28 cellular contexts compared by ENCODE assay signal in the genomic region with DNA sequence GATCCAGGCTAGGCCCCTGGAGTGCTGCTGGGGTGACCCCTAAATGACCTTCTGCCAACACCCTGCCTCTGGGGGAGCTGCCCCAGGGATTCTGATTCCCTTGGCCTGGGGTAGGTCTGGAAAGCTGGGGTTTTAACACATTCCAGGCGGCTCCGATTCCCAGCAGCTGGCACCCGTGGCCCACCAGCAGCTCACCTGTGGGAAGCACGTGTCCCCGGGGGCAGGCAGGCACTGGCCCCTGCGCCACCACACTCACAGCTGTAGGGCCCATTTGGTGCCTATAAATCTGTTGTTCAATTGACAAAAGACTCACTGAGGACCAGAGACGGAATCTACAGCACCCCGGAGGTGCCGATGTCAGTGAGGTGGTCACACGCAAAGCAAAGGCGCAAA. TPM values are rescaled to one million over a fixed set of nuclear protein-coding genes. Genes with fewer than 3 reads are reported as not detected.
"Had no signal": no experiment of that assay in that cellular context is flagged by ENCODE, and none has a peak within 500 bp of the region (broad histone marks: within the 10 kb centered on the region; RNA-seq: fewer than 3 reads in every experiment).

No MANE protein-coding gene starts in this region.

- H3K9me3 ChIP-seq: heart left ventricle, pancreas, right lobe of liver, thoracic aorta, uterus had no signal

- ATAC-seq: activated T-cell treated with anti-CD3 and anti-CD28 coated beads, Interleukin-2, amount 50 U/mL, for 4 hours; activated T-helper 17 cell treated with anti-CD3 and anti-CD28 coated beads, Interleukin-2, amount 50 U/mL, for 72 hours; heart left ventricle; pancreas; right lobe of liver; stimulated activated effector memory CD8-positive, alpha-beta T cell treated with anti-CD3 and anti-CD28 coated beads, Interleukin-12 subunit alpha, Interleukin-12 subunit beta, amount 100 ng/mL, for 72 hours had no signal

- H3K36me3 ChIP-seq: brain microvascular endothelial cell, heart left ventricle, pancreas, right lobe of liver, thoracic aorta, uterus had no signal

- H3K4me1 Mint-ChIP-seq: activated CD4-positive, alpha-beta memory T cell treated with anti-CD3 and anti-CD28 coated beads, Interleukin-2, amount 10 ng/mL, durations not matched to agents 7 days and 5 days; activated CD4-positive, alpha-beta T cell treated with anti-CD3 and anti-CD28 coated beads, Interleukin-2, amount 10 ng/mL, durations not matched to agents 24 days and 14 days; activated T-helper 17 cell treated with anti-CD3 and anti-CD28 coated beads, Interleukin-2, amount 50 U/mL, for 72 hours; stimulated activated effector memory CD8-positive, alpha-beta T cell treated with anti-CD3 and anti-CD28 coated beads, Interleukin-12 subunit alpha, Interleukin-12 subunit beta, amount 100 ng/mL, for 72 hours had no signal

- H3K4me3 ChIP-seq: heart left ventricle, pancreas, right lobe of liver, thoracic aorta, uterus had no signal

- DNase-seq: activated CD4-positive, alpha-beta memory T cell treated with anti-CD3 and anti-CD28 coated beads, Interleukin-2, amount 10 ng/mL, durations not matched to agents 7 days and 5 days; activated CD4-positive, alpha-beta T cell treated with anti-CD3 and anti-CD28 coated beads, Interleukin-2, amount 10 ng/mL, durations not matched to agents 24 days and 14 days; activated CD4-positive, CD25-positive, alpha-beta regulatory T cell treated with anti-CD3 and anti-CD28 coated beads, Interleukin-2, amount 50 U/mL, for 72 hours; activated CD8-positive, alpha-beta memory T cell treated with anti-CD3 and anti-CD28 coated beads, Interleukin-2, amount 50 U/mL, for 48 hours; activated gamma-delta T cell treated with Interleukin-2 at 50 U/mL for 16 hours; activated naive CD4-positive, alpha-beta T cell treated with anti-CD3 and anti-CD28 coated beads, Interleukin-2, amount 50 U/mL, for 16 hours; activated T-cell treated with anti-CD3 and anti-CD28 coated beads, Interleukin-2, amount 50 U/mL, for 4 hours; amniotic stem cell; brain microvascular endothelial cell; caudate nucleus; hypothalamus; stimulated activated CD4-positive, alpha-beta T cell treated with anti-CD3 and anti-CD28 coated beads, Interleukin-12 subunit alpha, Interleukin-12 subunit beta, amount 100 ng/mL, for 4 hours; stimulated activated CD4-positive, alpha-beta T cell treated with anti-CD3 and anti-CD28 coated beads, Interleukin-4, amount 100 ng/mL, for 24 hours; T-helper 2 cell; trophoblast cell; uterus had no signal

- H3K36me3 Mint-ChIP-seq: memory B cell; stimulated activated effector memory CD8-positive, alpha-beta T cell treated with anti-CD3 and anti-CD28 coated beads, Interleukin-12 subunit alpha, Interleukin-12 subunit beta, amount 100 ng/mL, for 72 hours had no signal

- H3K4me3 Mint-ChIP-seq: activated CD4-positive, alpha-beta memory T cell treated with anti-CD3 and anti-CD28 coated beads, Interleukin-2, amount 10 ng/mL, durations not matched to agents 7 days and 5 days; activated CD4-positive, alpha-beta T cell treated with anti-CD3 and anti-CD28 coated beads, Interleukin-2, amount 10 ng/mL, durations not matched to agents 24 days and 14 days; activated T-cell treated with anti-CD3 and anti-CD28 coated beads, Interleukin-2, amount 50 U/mL, for 4 hours; activated T-helper 17 cell treated with anti-CD3 and anti-CD28 coated beads, Interleukin-2, amount 50 U/mL, for 72 hours; memory B cell; nephron; stimulated activated effector memory CD8-positive, alpha-beta T cell treated with anti-CD3 and anti-CD28 coated beads, Interleukin-12 subunit alpha, Interleukin-12 subunit beta, amount 100 ng/mL, for 72 hours; stimulated activated naive CD8-positive, alpha-beta T cell treated with anti-CD3 and anti-CD28 coated beads, Interleukin-15, Interleukin-2, amounts not matched to agents 100 ng/mL and 50 ng/mL, for 24 hours had no signal

- H3K27me3 Mint-ChIP-seq: activated CD4-positive, alpha-beta memory T cell treated with anti-CD3 and anti-CD28 coated beads, Interleukin-2, amount 10 ng/mL, durations not matched to agents 7 days and 5 days; activated CD4-positive, alpha-beta T cell treated with anti-CD3 and anti-CD28 coated beads, Interleukin-2, amount 10 ng/mL, durations not matched to agents 24 days and 14 days; activated T-helper 17 cell treated with anti-CD3 and anti-CD28 coated beads, Interleukin-2, amount 50 U/mL, for 72 hours; memory B cell; stimulated activated naive CD8-positive, alpha-beta T cell treated with anti-CD3 and anti-CD28 coated beads, Interleukin-15, Interleukin-2, amounts not matched to agents 100 ng/mL and 50 ng/mL, for 24 hours had no signal

- H3K27me3 ChIP-seq: brain microvascular endothelial cell, heart left ventricle, pancreas, right lobe of liver, uterus had no signal

- H3K9me3 Mint-ChIP-seq: activated CD4-positive, alpha-beta memory T cell treated with anti-CD3 and anti-CD28 coated beads, Interleukin-2, amount 10 ng/mL, durations not matched to agents 7 days and 5 days; activated CD4-positive, alpha-beta T cell treated with anti-CD3 and anti-CD28 coated beads, Interleukin-2, amount 10 ng/mL, durations not matched to agents 24 days and 14 days; activated T-cell treated with anti-CD3 and anti-CD28 coated beads, Interleukin-2, amount 50 U/mL, for 4 hours; activated T-helper 17 cell treated with anti-CD3 and anti-CD28 coated beads, Interleukin-2, amount 50 U/mL, for 72 hours; memory B cell; nephron; stimulated activated effector memory CD8-positive, alpha-beta T cell treated with anti-CD3 and anti-CD28 coated beads, Interleukin-12 subunit alpha, Interleukin-12 subunit beta, amount 100 ng/mL, for 72 hours; stimulated activated naive CD8-positive, alpha-beta T cell treated with anti-CD3 and anti-CD28 coated beads, Interleukin-15, Interleukin-2, amounts not matched to agents 100 ng/mL and 50 ng/mL, for 24 hours had no signal

- H3K27ac Mint-ChIP-seq: activated CD4-positive, alpha-beta memory T cell treated with anti-CD3 and anti-CD28 coated beads, Interleukin-2, amount 10 ng/mL, durations not matched to agents 7 days and 5 days; activated CD4-positive, alpha-beta T cell treated with anti-CD3 and anti-CD28 coated beads, Interleukin-2, amount 10 ng/mL, durations not matched to agents 24 days and 14 days; nephron; stimulated activated effector memory CD8-positive, alpha-beta T cell treated with anti-CD3 and anti-CD28 coated beads, Interleukin-12 subunit alpha, Interleukin-12 subunit beta, amount 100 ng/mL, for 72 hours; stimulated activated naive CD8-positive, alpha-beta T cell treated with anti-CD3 and anti-CD28 coated beads, Interleukin-15, Interleukin-2, amounts not matched to agents 100 ng/mL and 50 ng/mL, for 24 hours had no signal

- H3K4me1 ChIP-seq: pancreas, uterus had no signal

- H3K27ac ChIP-seq: brain microvascular endothelial cell, heart left ventricle, pancreas, right lobe of liver, thoracic aorta, uterus had no signal

RNA-seq across cellular contexts. Expression of a gene that starts 4.1 kb away (rescaled TPM):
- total RNA-seq: activated CD4-positive, alpha-beta memory T cell treated with anti-CD3 and anti-CD28 coated beads, Interleukin-2, amount 10 ng/mL, durations not matched to agents 7 days and 5 days; activated CD4-positive, alpha-beta T cell treated with anti-CD3 and anti-CD28 coated beads, Interleukin-2, amount 10 ng/mL, durations not matched to agents 24 days and 14 days; activated T-cell treated with anti-CD3 and anti-CD28 coated beads, Interleukin-2, amount 50 U/mL, for 4 hours; activated T-helper 17 cell treated with anti-CD3 and anti-CD28 coated beads, Interleukin-2, amount 50 U/mL, for 72 hours; endothelial cell of umbilical vein; mononuclear cell had no signal
- polyA plus RNA-seq: endothelial cell of umbilical vein had no signal

RNA-seq across cellular contexts. Expression of a gene that starts 24.4 kb away (rescaled TPM):
- total RNA-seq: activated CD4-positive, alpha-beta memory T cell treated with anti-CD3 and anti-CD28 coated beads, Interleukin-2, amount 10 ng/mL, durations not matched to agents 7 days and 5 days; activated T-helper 17 cell treated with anti-CD3 and anti-CD28 coated beads, Interleukin-2, amount 50 U/mL, for 72 hours had no signal

RNA-seq across cellular contexts. Expression of a gene that starts 34.2 kb away (rescaled TPM):
- total RNA-seq: astrocyte, endothelial cell of umbilical vein had no signal
- polyA plus RNA-seq: endothelial cell of umbilical vein had no signal
